ENCODE assay signal across 8 cellular contexts in genomic region chr16:14489460-14489859, GRCh38.
DNase-seq lines count a peak whose midpoint lies in the region; ATAC-seq and TF ChIP-seq lines count a peak whose summit lies in the region.

No MANE protein-coding gene starts in this region.

- TF ChIP-seq CTCF in BE2C (IDR thresholded peaks at IDR 0.05; ENCODE audit: low read depth, low read length) (peak; percentile 53), HCT116 (IDR thresholded peaks at IDR 0.05 in 2 of 3, conservative IDR thresholded peaks at IDR 0.05 in 1 of 3; ENCODE audit: borderline replicate concordance in 1 of 3, insufficient read depth in 1 of 3, low read depth in 2 of 3, low read length in 2 of 3) (peak in 2 of 3 experiments; percentile 48 to 49; a peak in 4 of 6 replicates), upper lobe of left lung (IDR thresholded peaks at IDR 0.05) (peak in 2 of 6 experiments; percentile 10 to 21)

- no peaks in the 10 kb centered on the region for H4K20me1 ChIP-seq in HCT116 (ENCODE audit: insufficient read depth)

- DNase-seq in BE2C (peak; percentile 54), HCT116 (ENCODE audit: low read depth, low spot score) (peak; percentile 37), SW480 (ENCODE audit: low spot score) (peak; percentile 12), iPS-NIHi7 (ENCODE audit: extremely low spot score) (peak; percentile 55), NCI-H345 (lab: John Stamatoyannopoulos, UW) (no peak), upper lobe of left lung (no peak)

- RAD21 ChIA-PET in HCT116 (lab: Charles Lee; ENCODE audit: low non-redundant PET in 1 of 2, low total read pairs in 2 of 2, uncharacterized antibody in 2 of 2, unreplicated experiment in 2 of 2): no interaction called here

- intact Hi-C loops in HCT116 (cut with micrococcal nuclease): no loop called here

- TF ChIP-seq POLR2A in HCT116 (IDR thresholded peaks at IDR 0.05; ENCODE audit: borderline replicate concordance, extremely low read depth, insufficient read depth, insufficient read length) (no peak), upper lobe of left lung (IDR thresholded peaks at IDR 0.05) (no peak)

- ATAC-seq in HCT116 (peak; percentile 75), HG03432 (IDR thresholded peaks at IDR 0.05; ENCODE audit: unreplicated experiment) (no peak), upper lobe of left lung (ENCODE audit: low FRiP score in 2 of 2) (no peak)
- no peak for ATAC-seq in activated CD4-positive, CD25-positive, alpha-beta regulatory T cell treated with anti-CD3 and anti-CD28 coated beads, Interleukin-2, amount 50 U/mL, for 24 hours

- no peak for TF ChIP-seq RAD21 in HCT116 (IDR thresholded peaks at IDR 0.05; ENCODE audit: low read depth)

- H3K79me2 ChIP-seq in HCT116 (ENCODE audit: insufficient read depth, low read length): peaks cover 5% of the 10 kb centered on the region; the same call in 1 of the 2 replicates

- no peak overlapping the region for H3K4me3 ChIP-seq in BE2C (ENCODE audit: low read depth, low read length)
- H3K4me3 ChIP-seq in HCT116 (replicated peaks in 1 of 2; ENCODE audit: low read depth in 1 of 2, low read length in 2 of 2): no peak overlapping the region
- H3K4me3 ChIP-seq in upper lobe of left lung: no peak overlapping the region

- H3K4me2 ChIP-seq in HCT116 (ENCODE audit: low read length): no peak overlapping the region

- no peak for TF ChIP-seq EP300 in upper lobe of left lung (IDR thresholded peaks at IDR 0.05)

- CTCF ChIA-PET in HCT116 (lab: Charles Lee): interaction anchor here (0.6 to 1.4 kb wide), 2 partner anchors 8 to 12 kb away, joined by 3 to 4 read pairs; no protein-coding TSS in a partner anchor

- H3K27me3 ChIP-seq in BE2C (no peaks in the 10 kb centered on the region), HCT116 (ENCODE audit: insufficient read depth, low read length) (no peaks in the 10 kb centered on the region), upper lobe of left lung (no peaks in the 10 kb centered on the region)

- H3K9ac ChIP-seq in HCT116 (ENCODE audit: low read length): no peak overlapping the region

- peaks cover 19% of the 10 kb centered on the region for H3K4me1 ChIP-seq in BE2C
- peaks cover 27 to 40% of the 10 kb centered on the region in 2 experiments for H3K4me1 ChIP-seq in HCT116 (ENCODE audit: control insufficient read depth in 1 of 2, insufficient read depth in 2 of 2, low read length in 2 of 2)
- H3K4me1 ChIP-seq in upper lobe of left lung: peaks cover 11 to 21% (median 17%) of the 10 kb centered on the region in 4 donors

- H3K9me3 ChIP-seq in BE2C: no peaks in the 10 kb centered on the region
- H3K9me3 ChIP-seq in HCT116 (ENCODE audit: control insufficient read depth in 1 of 2, insufficient read depth in 1 of 2, low read depth in 1 of 2, low read length in 2 of 2): no peaks in the 10 kb centered on the region
- no peaks in the 10 kb centered on the region for H3K9me3 ChIP-seq in upper lobe of left lung

- POLR2A ChIA-PET in HCT116 (lab: Charles Lee): interaction anchor here (1.0 kb wide), 1 partner anchor 8 kb away, joined by 5 read pairs; no protein-coding TSS in a partner anchor

- H3K9me2 ChIP-seq in HCT116 (ENCODE audit: insufficient read depth): no peaks in the 10 kb centered on the region

- H3K36me3 ChIP-seq in BE2C (no peaks in the 10 kb centered on the region), HCT116 (ENCODE audit: control insufficient read depth in 1 of 2, insufficient read depth in 2 of 2, low read length in 2 of 2) (no peaks in the 10 kb centered on the region), upper lobe of left lung (no peaks in the 10 kb centered on the region)

- WGBS in upper lobe of left lung, 2 donors: 89 to 95% methylated on average over 4 of the region's 4 CpGs

- no peak overlapping the region for H2AFZ ChIP-seq in HCT116 (ENCODE audit: low read depth, low read length, poor library complexity, severe bottlenecking)

- H3K27ac ChIP-seq in HCT116 (ENCODE audit: low read depth, low read length): no peak overlapping the region
- H3K27ac ChIP-seq in upper lobe of left lung: no peak overlapping the region

- BruUV-seq in HCT116 (replicated peaks; lab: Mats Ljungman, UMichigan): no TSS peak

TF ChIP-seq in HCT116, 20 proteins besides CTCF, POLR2A, EP300 and RAD21:
- TF ChIP-seq ELF1 (IDR thresholded peaks at IDR 0.05; ENCODE audit: borderline replicate concordance, low read depth) (no peak), MAX (IDR thresholded peaks at IDR 0.05) (no peak), JUND (IDR thresholded peaks at IDR 0.05) (no peak), EZH2phosphoT487 (IDR thresholded peaks at IDR 0.05; ENCODE audit: borderline replicate concordance) (no peak), POLR2AphosphoS5 (IDR thresholded peaks at IDR 0.05; ENCODE audit: low read depth, low read length) (no peak), CBX3 (IDR thresholded peaks at IDR 0.05; ENCODE audit: low read depth) (no peak), ZNF274 (IDR thresholded peaks at IDR 0.05; ENCODE audit: low read depth, low read length) (no peak), ZBTB33 (IDR thresholded peaks at IDR 0.05; ENCODE audit: extremely low read depth, insufficient replicate concordance, low read length) (no peak), FOSL1 (IDR thresholded peaks at IDR 0.05; ENCODE audit: low read depth) (no peak)

Comparison
In these comparisons a context has a peak if more than half of its experiments do, and no peak if none do; other contexts are left out.
1. DNase-seq: peak in BE2C (single experiment), HCT116 (single experiment), SW480 (single experiment) and iPS-NIHi7 (single experiment); none in NCI-H345 (single experiment) and upper lobe of left lung (0 of 2).